Comparison of ENCODE assay signal across 18 cellular contexts in the genomic region with DNA sequence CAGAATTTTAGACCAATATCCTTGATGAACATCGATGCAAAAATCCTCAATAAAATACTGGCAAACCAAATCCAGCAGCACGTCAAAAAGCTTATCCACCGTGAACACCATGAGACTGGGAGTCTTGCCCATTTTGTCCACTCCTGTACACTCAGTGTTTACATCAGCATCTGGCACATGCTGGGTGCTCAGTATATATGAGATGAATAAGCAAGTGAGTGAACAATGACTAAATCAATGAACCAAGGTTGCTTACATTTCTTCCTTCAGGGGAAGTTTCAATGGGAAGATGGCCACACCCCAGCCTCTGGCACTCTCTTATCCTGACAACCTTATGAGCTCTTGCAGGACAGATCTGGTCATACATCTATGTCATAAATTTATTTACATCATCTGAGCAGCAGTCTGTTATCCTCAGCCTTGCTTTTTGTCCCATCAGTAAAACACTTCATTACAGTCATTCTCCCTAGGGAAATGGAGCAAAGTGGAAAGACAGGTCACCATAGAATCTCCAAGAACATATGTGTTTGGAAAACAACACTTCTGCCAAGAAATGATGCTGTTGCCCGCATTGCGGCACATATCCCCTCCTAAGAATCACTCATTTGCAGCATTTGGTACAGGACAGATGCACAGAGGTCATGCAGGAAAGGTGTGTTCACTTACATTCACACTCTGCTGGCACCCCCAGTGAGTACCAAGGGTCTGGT.
A peak's percentile ranks its signal among the peaks of the same experiment; 100 is the strongest.
DNase-seq lines count a peak whose midpoint lies in the region; ATAC-seq and TF ChIP-seq lines count a peak whose summit lies in the region.
"Had no signal": no experiment of that assay in that cellular context is flagged by ENCODE, and none has a peak within 500 bp of the region (broad histone marks: within the 10 kb centered on the region; RNA-seq: fewer than 3 reads in every experiment).

No MANE protein-coding gene starts in this region.

- POLR2A ChIA-PET in A673 (lab: Charles Lee; ENCODE audit: low non-redundant PET): no interaction called here

- DNase-seq in AG10803 (ENCODE audit: low read depth): peak; percentile 41
- peak; percentile 78 for DNase-seq in LNCaP clone FGC (ENCODE audit: low read depth)
- peak; percentile 36 for DNase-seq in adipocyte (ENCODE audit: low read depth)
- peak; percentile 86 to 93 for DNase-seq in foreskin fibroblast
- no peak for DNase-seq in A673 (ENCODE audit: low spot score)
- no peak for DNase-seq in activated naive CD4-positive, alpha-beta T cell treated with Interleukin-2 at 50 U/mL for 16 hours
- DNase-seq in activated effector memory CD4-positive, alpha-beta T cell treated with anti-CD3 and anti-CD28 coated beads, Interleukin-2, amount 50 U/mL, for 16 hours: no peak
- DNase-seq: activated gamma-delta T cell treated with Interleukin-2 at 50 U/mL for 16 hours; dorsolateral prefrontal cortex; left ventricle myocardium inferior; NK-92 treated with Interleukin-12 subunit alpha and Interleukin-12 subunit beta, amount 100 ng/mL, for 24 hours; occipital lobe; SHP77; stimulated activated CD4-positive, alpha-beta T cell treated with anti-CD3 and anti-CD28 coated beads, Interleukin-4, amount 100 ng/mL, for 1 hour had no signal

- BruUV-seq in A673 (replicated peaks; lab: Mats Ljungman, UMichigan): no TSS peak

- H3K36me3 ChIP-seq in adipocyte (ENCODE audit: control insufficient read depth, insufficient read depth, low read length, severe bottlenecking) (no peaks in the 10 kb centered on the region), A673 (ENCODE audit: insufficient read depth, low read length, poor library complexity, severe bottlenecking) (no peaks in the 10 kb centered on the region)
- H3K36me3 ChIP-seq: left ventricle myocardium inferior, suprapubic skin had no signal

- no peak overlapping the region for H3K27ac ChIP-seq in A673 (ENCODE audit: low read depth, low read length, poor library complexity, severe bottlenecking)
- H3K27ac ChIP-seq: dorsolateral prefrontal cortex, left ventricle myocardium inferior, suprapubic skin had no signal

- TF ChIP-seq CTCF in AG10803 (conservative IDR thresholded peaks at IDR 0.05; ENCODE audit: low read length): no peak
- no peak for TF ChIP-seq CTCF in LNCaP clone FGC (IDR thresholded peaks at IDR 0.05; ENCODE audit: control insufficient read depth, extremely low read depth, insufficient read depth)
- TF ChIP-seq CTCF in foreskin fibroblast (IDR thresholded peaks at IDR 0.05; ENCODE audit: low read depth, low read length): no peak
- no peak for TF ChIP-seq CTCF in A673 (conservative IDR thresholded peaks at IDR 0.05; ENCODE audit: low read depth, low read length)

- ATAC-seq in GM21447 (IDR thresholded peaks at IDR 0.05; ENCODE audit: unreplicated experiment): no peak
- ATAC-seq: HCT116, sciatic nerve had no signal

- no peaks in the 10 kb centered on the region for H3K27me3 ChIP-seq in adipocyte (replicated peaks; ENCODE audit: control insufficient read depth, insufficient read depth, low read length)
- H3K27me3 ChIP-seq in A673 (replicated peaks; ENCODE audit: insufficient read depth, low read depth, low read length, poor library complexity): no peaks in the 10 kb centered on the region
- H3K27me3 ChIP-seq: dorsolateral prefrontal cortex, suprapubic skin had no signal

- H3K9ac ChIP-seq in adipocyte (ENCODE audit: low read length): no peak overlapping the region

- H3K4me1 ChIP-seq in adipocyte (ENCODE audit: control insufficient read depth, insufficient read depth, low read length) (no peaks in the 10 kb centered on the region), A673 (ENCODE audit: insufficient read depth, low read length, poor library complexity, severe bottlenecking) (no peaks in the 10 kb centered on the region)
- H3K4me1 ChIP-seq: left ventricle myocardium inferior, suprapubic skin had no signal

- intact Hi-C loops in A673 (cut with micrococcal nuclease; ENCODE audit: unreplicated experiment): no loop called here

- CTCF ChIA-PET in A673 (lab: Charles Lee): no interaction called here

- H3K9me3 ChIP-seq in adipocyte (ENCODE audit: control insufficient read depth, low read length): no peaks in the 10 kb centered on the region
- no peaks in the 10 kb centered on the region for H3K9me3 ChIP-seq in A673 (ENCODE audit: low read depth, low read length, poor library complexity, severe bottlenecking)
- H3K9me3 ChIP-seq: suprapubic skin had no signal

- no peak overlapping the region for H3K4me3 ChIP-seq in AG10803 (ENCODE audit: low read length)
- H3K4me3 ChIP-seq in LNCaP clone FGC (ENCODE audit: low read depth, low read length): no peak overlapping the region
- no peak overlapping the region for H3K4me3 ChIP-seq in adipocyte (ENCODE audit: low read length)
- no peak overlapping the region for H3K4me3 ChIP-seq in foreskin fibroblast (ENCODE audit: low read depth in 1 of 2, low read length in 2 of 2)
- no peak overlapping the region for H3K4me3 ChIP-seq in A673 (ENCODE audit: low read depth, low read length, poor library complexity, severe bottlenecking)
- H3K4me3 ChIP-seq: dorsolateral prefrontal cortex, left ventricle myocardium inferior, suprapubic skin had no signal

Comparison
In these comparisons a context has a peak if more than half of its experiments do, and no peak if none do; other contexts are left out.
1. DNase-seq: peak in AG10803 (single experiment), LNCaP clone FGC (single experiment), adipocyte (single experiment) and foreskin fibroblast (2 of 2); none in A673 (single experiment), activated naive CD4-positive, alpha-beta T cell treated with Interleukin-2 at 50 U/mL for 16 hours (single experiment) and activated effector memory CD4-positive, alpha-beta T cell treated with anti-CD3 and anti-CD28 coated beads, Interleukin-2, amount 50 U/mL, for 16 hours (single experiment).